In the genomic region with DNA sequence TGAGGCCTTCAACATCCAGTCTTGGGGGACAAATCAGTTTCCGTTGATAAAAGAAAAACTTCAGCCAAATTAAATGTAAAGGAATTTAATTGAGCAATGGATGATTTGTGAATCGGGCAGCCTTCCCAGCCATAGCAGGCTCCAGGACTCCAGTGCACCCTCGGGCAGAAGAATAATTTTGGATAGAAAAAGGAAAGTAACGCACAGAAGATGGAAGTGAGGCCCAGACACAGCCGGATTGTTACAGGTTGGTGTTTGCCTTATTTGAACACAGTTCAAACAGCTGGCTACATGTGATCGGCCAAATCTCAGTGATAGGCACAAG, we compare ENCODE assay signal across 1 cellular context.
TF ChIP-seq lines count a peak whose summit lies in the region.

No MANE protein-coding gene starts in this region.

TF ChIP-seq in SK-N-SH, 30 proteins besides CTCF, POLR2A, EP300 and RAD21 (continued from another document):
- TF ChIP-seq, protein P1, sequence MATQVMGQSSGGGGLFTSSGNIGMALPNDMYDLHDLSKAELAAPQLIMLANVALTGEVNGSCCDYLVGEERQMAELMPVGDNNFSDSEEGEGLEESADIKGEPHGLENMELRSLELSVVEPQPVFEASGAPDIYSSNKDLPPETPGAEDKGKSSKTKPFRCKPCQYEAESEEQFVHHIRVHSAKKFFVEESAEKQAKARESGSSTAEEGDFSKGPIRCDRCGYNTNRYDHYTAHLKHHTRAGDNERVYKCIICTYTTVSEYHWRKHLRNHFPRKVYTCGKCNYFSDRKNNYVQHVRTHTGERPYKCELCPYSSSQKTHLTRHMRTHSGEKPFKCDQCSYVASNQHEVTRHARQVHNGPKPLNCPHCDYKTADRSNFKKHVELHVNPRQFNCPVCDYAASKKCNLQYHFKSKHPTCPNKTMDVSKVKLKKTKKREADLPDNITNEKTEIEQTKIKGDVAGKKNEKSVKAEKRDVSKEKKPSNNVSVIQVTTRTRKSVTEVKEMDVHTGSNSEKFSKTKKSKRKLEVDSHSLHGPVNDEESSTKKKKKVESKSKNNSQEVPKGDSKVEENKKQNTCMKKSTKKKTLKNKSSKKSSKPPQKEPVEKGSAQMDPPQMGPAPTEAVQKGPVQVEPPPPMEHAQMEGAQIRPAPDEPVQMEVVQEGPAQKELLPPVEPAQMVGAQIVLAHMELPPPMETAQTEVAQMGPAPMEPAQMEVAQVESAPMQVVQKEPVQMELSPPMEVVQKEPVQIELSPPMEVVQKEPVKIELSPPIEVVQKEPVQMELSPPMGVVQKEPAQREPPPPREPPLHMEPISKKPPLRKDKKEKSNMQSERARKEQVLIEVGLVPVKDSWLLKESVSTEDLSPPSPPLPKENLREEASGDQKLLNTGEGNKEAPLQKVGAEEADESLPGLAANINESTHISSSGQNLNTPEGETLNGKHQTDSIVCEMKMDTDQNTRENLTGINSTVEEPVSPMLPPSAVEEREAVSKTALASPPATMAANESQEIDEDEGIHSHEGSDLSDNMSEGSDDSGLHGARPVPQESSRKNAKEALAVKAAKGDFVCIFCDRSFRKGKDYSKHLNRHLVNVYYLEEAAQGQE (IDR thresholded peaks at IDR 0.05; ENCODE audit: low read depth, low read length): no peak
- TF ChIP-seq, protein P2, sequence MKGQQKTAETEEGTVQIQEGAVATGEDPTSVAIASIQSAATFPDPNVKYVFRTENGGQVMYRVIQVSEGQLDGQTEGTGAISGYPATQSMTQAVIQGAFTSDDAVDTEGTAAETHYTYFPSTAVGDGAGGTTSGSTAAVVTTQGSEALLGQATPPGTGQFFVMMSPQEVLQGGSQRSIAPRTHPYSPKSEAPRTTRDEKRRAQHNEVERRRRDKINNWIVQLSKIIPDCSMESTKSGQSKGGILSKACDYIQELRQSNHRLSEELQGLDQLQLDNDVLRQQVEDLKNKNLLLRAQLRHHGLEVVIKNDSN (IDR thresholded peaks at IDR 0.05; ENCODE audit: borderline replicate concordance, low read depth): no peak
- TF ChIP-seq, protein P3, sequence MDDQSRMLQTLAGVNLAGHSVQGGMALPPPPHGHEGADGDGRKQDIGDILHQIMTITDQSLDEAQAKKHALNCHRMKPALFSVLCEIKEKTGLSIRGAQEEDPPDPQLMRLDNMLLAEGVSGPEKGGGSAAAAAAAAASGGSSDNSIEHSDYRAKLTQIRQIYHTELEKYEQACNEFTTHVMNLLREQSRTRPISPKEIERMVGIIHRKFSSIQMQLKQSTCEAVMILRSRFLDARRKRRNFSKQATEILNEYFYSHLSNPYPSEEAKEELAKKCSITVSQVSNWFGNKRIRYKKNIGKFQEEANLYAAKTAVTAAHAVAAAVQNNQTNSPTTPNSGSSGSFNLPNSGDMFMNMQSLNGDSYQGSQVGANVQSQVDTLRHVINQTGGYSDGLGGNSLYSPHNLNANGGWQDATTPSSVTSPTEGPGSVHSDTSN (IDR thresholded peaks at IDR 0.05): no peak
- TF ChIP-seq FOXJ3 (CRISPR knock-in tag; IDR thresholded peaks at IDR 0.05) (no peak), TAF1 (IDR thresholded peaks at IDR 0.05; ENCODE audit: borderline replicate concordance, low read depth, low read length) (no peak), CHD2 (IDR thresholded peaks at IDR 0.05; ENCODE audit: low read length, partially characterized antibody) (no peak), TEAD4 (IDR thresholded peaks at IDR 0.05; ENCODE audit: borderline replicate concordance, insufficient read depth) (no peak), FOSL2 (IDR thresholded peaks at IDR 0.05; ENCODE audit: borderline replicate concordance, low read depth) (no peak), GATA2 (CRISPR knock-in tag; IDR thresholded peaks at IDR 0.05) (no peak), RFX5 (IDR thresholded peaks at IDR 0.05; ENCODE audit: low read length) (no peak), SMC3 (IDR thresholded peaks at IDR 0.05; ENCODE audit: low read depth, low read length) (no peak), RCOR1 (IDR thresholded peaks at IDR 0.05; ENCODE audit: low read length) (no peak)
